16 cellular contexts compared by ENCODE assay signal in genomic region chr11:102842930-102843329, GRCh38. TPM values are rescaled to one million over a fixed set of nuclear protein-coding genes. Genes with fewer than 3 reads are reported as not detected.
DNase-seq lines count a peak whose midpoint lies in the region; ATAC-seq, FAIRE-seq and TF ChIP-seq lines count a peak whose summit lies in the region.
"Had no signal": no experiment of that assay in that cellular context is flagged by ENCODE, and none has a peak within 500 bp of the region (broad histone marks: within the 10 kb centered on the region; RNA-seq: fewer than 3 reads in every experiment).

No MANE protein-coding gene starts in this region.

- no peaks in the 10 kb centered on the region; the same call in 1 of the 2 replicates for H3K9me2 ChIP-seq in GM23248 (ENCODE audit: insufficient read depth)
- no peaks in the 10 kb centered on the region for H3K9me2 ChIP-seq in PC-3 (replicated peaks; ENCODE audit: low read length)

- H3K27ac Mint-ChIP-seq in astrocyte (ENCODE audit: unreplicated experiment) (no peak overlapping the region), neural progenitor cell (no peak overlapping the region)
- H3K27ac Mint-ChIP-seq: CD8-positive, alpha-beta memory T cell; H9 had no signal

- BruUV-seq in PC-3 (replicated peaks; lab: Mats Ljungman, UMichigan), result no TSS peak

- CTCF ChIA-PET in PC-3 (lab: Charles Lee), result no interaction called here

- H3K4me1 Mint-ChIP-seq in astrocyte (ENCODE audit: low read depth, unreplicated experiment) (peaks cover 4% of the 10 kb centered on the region), neural progenitor cell (no peaks in the 10 kb centered on the region)
- H3K4me1 Mint-ChIP-seq: CD8-positive, alpha-beta memory T cell had no signal

- H3K4me3 ChIP-seq in GM23248 (peak overlapping the region; percentile 13; the same call in 1 of the 2 replicates), PC-3 (ENCODE audit: low read length) (no peak overlapping the region), astrocyte (ENCODE audit: insufficient read depth, low read depth, low read length) (no peak overlapping the region), neural progenitor cell (no peak overlapping the region)
- H3K4me3 ChIP-seq: BLaER1, K562 had no signal

- H3K4me3 Mint-ChIP-seq in astrocyte (ENCODE audit: unreplicated experiment) (no peak overlapping the region), neural progenitor cell (no peak overlapping the region)
- H3K4me3 Mint-ChIP-seq: CD8-positive, alpha-beta memory T cell; H9 had no signal

- H3K36me3 ChIP-seq in GM23248 (ENCODE audit: low read depth) (no peaks in the 10 kb centered on the region), PC-3 (ENCODE audit: low read depth, low read length) (no peaks in the 10 kb centered on the region), astrocyte (ENCODE audit: insufficient read depth, low read length) (no peaks in the 10 kb centered on the region), neural progenitor cell (no peaks in the 10 kb centered on the region)
- H3K36me3 ChIP-seq: BLaER1 had no signal

- no peaks in the 10 kb centered on the region for H4K20me1 ChIP-seq in GM23248 (ENCODE audit: insufficient read depth)
- no peaks in the 10 kb centered on the region for H4K20me1 ChIP-seq in PC-3 (ENCODE audit: low read length)
- no peaks in the 10 kb centered on the region for H4K20me1 ChIP-seq in astrocyte (ENCODE audit: insufficient read depth, low read length)
- no peaks in the 10 kb centered on the region for H4K20me1 ChIP-seq in neural progenitor cell (ENCODE audit: low read depth)
- H4K20me1 ChIP-seq: BLaER1 had no signal

- TF ChIP-seq CTCF in PC-3 (conservative IDR thresholded peaks at IDR 0.05; ENCODE audit: low read depth, low read length) (no peak), astrocyte (IDR thresholded peaks at IDR 0.05; ENCODE audit: insufficient read depth, low read depth, low read length) (no peak), neural progenitor cell (IDR thresholded peaks at IDR 0.05) (no peak)

- in situ Hi-C loops in GM23248 (cut with MboI), result no loop called here

- H3K79me2 ChIP-seq in GM23248 (ENCODE audit: insufficient read depth) (no peaks in the 10 kb centered on the region), PC-3 (ENCODE audit: low read length) (no peaks in the 10 kb centered on the region), astrocyte (ENCODE audit: insufficient read depth, low read length) (no peaks in the 10 kb centered on the region), neural progenitor cell (ENCODE audit: low read depth) (no peaks in the 10 kb centered on the region)

- H3F3A ChIP-seq in GM23248 (ENCODE audit: insufficient read depth), result peaks cover 18% of the 10 kb centered on the region
- no peaks in the 10 kb centered on the region for H3F3A ChIP-seq in PC-3 (ENCODE audit: low read length, unreplicated experiment)
- no peaks in the 10 kb centered on the region for H3F3A ChIP-seq in neural progenitor cell (ENCODE audit: low read depth)

- H3K4me1 ChIP-seq in GM23248 (ENCODE audit: insufficient read depth), result peaks cover 16% of the 10 kb centered on the region
- H3K4me1 ChIP-seq in PC-3 (ENCODE audit: insufficient read depth, low read length), result peaks cover 18% of the 10 kb centered on the region
- peaks cover 4% of the 10 kb centered on the region for H3K4me1 ChIP-seq in astrocyte (ENCODE audit: insufficient read depth, low read length)
- H3K4me1 ChIP-seq in neural progenitor cell, result no peaks in the 10 kb centered on the region
- H3K4me1 ChIP-seq: BLaER1 had no signal

- H3K9ac ChIP-seq in GM23248 (no peak overlapping the region), PC-3 (ENCODE audit: low read length) (no peak overlapping the region), astrocyte (ENCODE audit: low read length) (no peak overlapping the region), neural progenitor cell (no peak overlapping the region)
- H3K9ac ChIP-seq: BLaER1 had no signal

- 59 to 75% methylated on average over 1 of the region's 1 CpG for WGBS in GM23248 (ENCODE audit: low coverage in 1 of 2, low lambda C conversion rate in 2 of 2, missing lambda C conversion rate in 2 of 2), 2 experiments

- no peaks in the 10 kb centered on the region for H3K9me3 Mint-ChIP-seq in astrocyte (ENCODE audit: unreplicated experiment)
- no peaks in the 10 kb centered on the region for H3K9me3 Mint-ChIP-seq in neural progenitor cell
- H3K9me3 Mint-ChIP-seq: CD8-positive, alpha-beta memory T cell; H9 had no signal

- DNase-seq in GM23248 (no peak), PC-3 (no peak), astrocyte (ENCODE audit: low read depth) (no peak), neural progenitor cell (ENCODE audit: low spot score) (no peak), urothelium cell line (ENCODE audit: low spot score) (no peak)
- no peak for DNase-seq in effector CD8-positive, alpha-beta T cell (lab: John Stamatoyannopoulos, UW)
- DNase-seq: 8988T; AML-193; CD8-positive, alpha-beta memory T cell; DMS 273 treated with DMSO at 0.1 percent for 48 hours; GOT3; H9 had no signal

- no peak overlapping the region for H2AFZ ChIP-seq in GM23248
- no peak overlapping the region; the same call in 1 of the 2 replicates for H2AFZ ChIP-seq in PC-3 (ENCODE audit: low read length)
- no peak overlapping the region for H2AFZ ChIP-seq in astrocyte (ENCODE audit: low read depth, low read length)
- H2AFZ ChIP-seq in neural progenitor cell (replicated peaks), result peak overlapping the region; percentile 36

- no peaks in the 10 kb centered on the region for H3K9me3 ChIP-seq in GM23248 (ENCODE audit: low read depth)
- H3K9me3 ChIP-seq in PC-3 (ENCODE audit: low read length), result no peaks in the 10 kb centered on the region
- no peaks in the 10 kb centered on the region for H3K9me3 ChIP-seq in astrocyte (ENCODE audit: insufficient read depth, low read depth, low read length)
- no peaks in the 10 kb centered on the region for H3K9me3 ChIP-seq in neural progenitor cell (ENCODE audit: low read depth)
- H3K9me3 ChIP-seq: BLaER1 had no signal

- intact Hi-C loops in PC-3 (cut with micrococcal nuclease), result no loop called here

- ATAC-seq in PC-3 (no peak), GM21528 (IDR thresholded peaks at IDR 0.05; ENCODE audit: low FRiP score, unreplicated experiment) (no peak)
- ATAC-seq: HepG2, K562 had no signal

- FAIRE-seq in astrocyte (lab: Jason Lieb, UNC), result no peak
- FAIRE-seq in urothelium cell line (lab: Jason Lieb, UNC), result no peak
- FAIRE-seq: HepG2, K562 had no signal

- H3K27me3 ChIP-seq in GM23248 (replicated peaks; ENCODE audit: insufficient read depth), result no peaks in the 10 kb centered on the region
- H3K27me3 ChIP-seq in PC-3 (ENCODE audit: low read length), result no peaks in the 10 kb centered on the region
- no peaks in the 10 kb centered on the region for H3K27me3 ChIP-seq in astrocyte (ENCODE audit: insufficient read depth, low read length)
- no peaks in the 10 kb centered on the region for H3K27me3 ChIP-seq in neural progenitor cell
- H3K27me3 ChIP-seq: BLaER1 had no signal

- no peaks in the 10 kb centered on the region for H3K36me3 Mint-ChIP-seq in astrocyte (ENCODE audit: low read depth, unreplicated experiment)
- no peaks in the 10 kb centered on the region for H3K36me3 Mint-ChIP-seq in neural progenitor cell
- H3K36me3 Mint-ChIP-seq: CD8-positive, alpha-beta memory T cell had no signal

- POLR2A ChIA-PET in PC-3 (lab: Charles Lee; ENCODE audit: unreplicated experiment), result no interaction called here

- peak overlapping the region; percentile 35; the same call in 1 of the 2 replicates for H3K27ac ChIP-seq in GM23248
- H3K27ac ChIP-seq in PC-3 (ENCODE audit: low read length), result no peak overlapping the region
- H3K27ac ChIP-seq in astrocyte (ENCODE audit: low read depth, low read length), result no peak overlapping the region
- H3K27ac ChIP-seq in neural progenitor cell, result no peak overlapping the region
- H3K27ac ChIP-seq: BLaER1 had no signal

- peak overlapping the region; percentile 74 for H3K4me2 ChIP-seq in GM23248 (ENCODE audit: unreplicated experiment)
- H3K4me2 ChIP-seq in PC-3 (ENCODE audit: low read length), result peak overlapping the region; percentile 30; the same call in 1 of the 2 replicates
- peak overlapping the region; percentile 39 for H3K4me2 ChIP-seq in astrocyte (ENCODE audit: low read length)
- H3K4me2 ChIP-seq in neural progenitor cell, result no peak overlapping the region
- H3K4me2 ChIP-seq: BLaER1 had no signal

- H3K27me3 Mint-ChIP-seq in astrocyte (ENCODE audit: low read depth, unreplicated experiment) (no peaks in the 10 kb centered on the region), neural progenitor cell (ENCODE audit: insufficient read depth, low read depth) (no peaks in the 10 kb centered on the region)

RNA-seq across cellular contexts. Expression of gene MMP3, which starts 0.5 kb away (rescaled TPM):
- 16.1 and 19.1 TPM in 2 replicates for total RNA-seq in GM23248 (2014; rRNA removed; shearing (Covaris generic))
- polyA plus RNA-seq in GM23248 (2016; fragmentation: Nextera tagmentation; extraction: Ambion mirVana), result 18.8 and 24.4 TPM in 2 replicates
- total RNA-seq in PC-3 (2014; rRNA removed), result not detected in 2 replicates
- total RNA-seq in astrocyte, result not detected in 2 replicates
- total RNA-seq in neural progenitor cell (ENCODE audit: low replicate concordance), result not detected in 2 replicates
- total RNA-seq: CD8-positive, alpha-beta memory T cell; H9; K562 had no signal
- polyA plus RNA-seq: CD8-positive, alpha-beta memory T cell; K562 had no signal

RNA-seq across cellular contexts. Expression of gene MMP12, which starts 31.9 kb away (rescaled TPM):
- 0.51 and 0.76 TPM in 2 replicates for total RNA-seq in GM23248 (2014; rRNA removed; shearing (Covaris generic))
- 0.19 and 0.41 TPM in 2 replicates for polyA plus RNA-seq in GM23248 (2016; fragmentation: Nextera tagmentation; extraction: Ambion mirVana)
- total RNA-seq in PC-3 (2014; rRNA removed) (not detected in 2 replicates), astrocyte (not detected in 2 replicates), neural progenitor cell (ENCODE audit: low replicate concordance) (not detected in 2 replicates)
- total RNA-seq: CD8-positive, alpha-beta memory T cell; H9; HepG2; K562 had no signal
- polyA plus RNA-seq: CD8-positive, alpha-beta memory T cell; HepG2; K562 had no signal

RNA-seq across cellular contexts. Expression of gene MMP1, which starts 45.0 kb away (rescaled TPM):
- 53.2 and 68.3 TPM in 2 replicates for total RNA-seq in GM23248 (2014; rRNA removed; shearing (Covaris generic))
- polyA plus RNA-seq in GM23248 (2016; fragmentation: Nextera tagmentation; extraction: Ambion mirVana), result 34.5 and 37.9 TPM in 2 replicates
- total RNA-seq in PC-3 (2014; rRNA removed) (6.5 and 7.3 TPM in 2 replicates), astrocyte (0.38 and 0.64 TPM in 2 replicates), neural progenitor cell (ENCODE audit: low replicate concordance) (not detected in 2 replicates)
- total RNA-seq: CD8-positive, alpha-beta memory T cell; H9 had no signal
- polyA plus RNA-seq: CD8-positive, alpha-beta memory T cell had no signal

Comparison
In these comparisons a context has a peak if more than half of its experiments do, and no peak if none do; other contexts are left out.
1. RNA of gene MMP3, which starts 0.5 kb away (total RNA-seq): 16.1 to 19.1 TPM in GM23248; not detected in astrocyte, not detected in PC-3 and not detected in neural progenitor cell; every median in the first group is over 10 times any median in the second.